27 cellular contexts compared by ENCODE assay signal in the genomic region with DNA sequence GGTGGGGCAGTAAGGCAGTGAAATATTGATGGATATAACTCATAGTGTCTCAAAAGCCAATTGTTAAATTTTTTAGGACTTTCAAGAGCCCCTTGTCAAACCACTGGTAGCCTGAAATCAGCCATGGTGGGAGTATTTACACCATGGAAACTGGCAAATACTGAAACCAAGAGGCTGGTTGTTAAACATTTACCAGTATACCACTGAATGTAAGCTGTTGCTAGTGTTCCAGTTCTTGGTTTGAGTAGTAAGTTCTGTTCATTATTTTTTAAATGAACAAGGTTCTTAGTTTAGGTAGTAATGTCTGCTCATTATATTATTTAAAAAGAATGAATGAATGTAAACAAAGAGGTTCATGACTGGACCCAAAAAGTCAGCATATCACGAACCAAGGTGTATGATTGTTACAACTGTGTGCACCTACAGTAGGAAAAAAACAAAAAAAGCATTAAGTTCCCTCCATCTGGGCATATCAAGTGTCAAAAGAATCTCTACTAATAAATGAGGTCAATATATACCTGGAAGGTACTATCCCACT. TPM values are rescaled to one million over a fixed set of nuclear protein-coding genes. Genes with fewer than 3 reads are reported as not detected.
DNase-seq lines count a peak whose midpoint lies in the region; ATAC-seq and TF ChIP-seq lines count a peak whose summit lies in the region.
"Had no signal": no experiment of that assay in that cellular context is flagged by ENCODE, and none has a peak within 500 bp of the region (broad histone marks: within the 10 kb centered on the region; RNA-seq: fewer than 3 reads in every experiment).

No MANE protein-coding gene starts in this region.

- peak; percentile 52 for ATAC-seq in GM18517 (IDR thresholded peaks at IDR 0.05; ENCODE audit: unreplicated experiment)
- peak; percentile 37 for ATAC-seq in GM19467 (IDR thresholded peaks at IDR 0.05; ENCODE audit: unreplicated experiment)
- ATAC-seq in HG02763 (IDR thresholded peaks at IDR 0.05; ENCODE audit: unreplicated experiment), result peak; percentile 40
- ATAC-seq in HG03432 (IDR thresholded peaks at IDR 0.05; ENCODE audit: unreplicated experiment), result peak; percentile 40
- ATAC-seq: A549, foreskin keratinocyte, T-helper 17 cell had no signal

- DNase-seq in transverse colon (no peak), SW 1271 (lab: John Stamatoyannopoulos, UW) (no peak), NCI-H748 (lab: John Stamatoyannopoulos, UW; ENCODE audit: unreplicated experiment) (no peak), SHP77 treated with DMSO at 0.1 percent for 48 hours (lab: John Stamatoyannopoulos, UW) (no peak)
- DNase-seq: activated CD4-positive, alpha-beta T cell treated with anti-CD3 and anti-CD28 coated beads, Interleukin-2, amount 50 U/mL, for 48 hours; activated naive CD8-positive, alpha-beta T cell treated with anti-CD3 and anti-CD28 coated beads, Interleukin-2, amount 10 ng/mL, durations not matched to agents 7 days and 5 days; activated T-cell treated with anti-CD3 and anti-CD28 coated beads, Interleukin-2, amount 50 U/mL, for 1 hour; C1 segment of cervical spinal cord; DMS 273 treated with DMSO at 0.1 percent for 48 hours; foreskin keratinocyte; HFFc6; KBM-7; NCI-H2081; NCI-H524 treated with DMSO at 0.1 percent for 48 hours; SHP77; stimulated activated naive CD4-positive, alpha-beta T cell treated with Interleukin-2 at 50 U/mL for 16 hours; T-helper 17 cell; WERI-Rb-1 had no signal

- TF ChIP-seq EP300 in transverse colon (IDR thresholded peaks at IDR 0.05; ENCODE audit: low read depth), result no peak

- no peaks in the 10 kb centered on the region for H3K27me3 ChIP-seq in transverse colon
- H3K27me3 ChIP-seq: foreskin keratinocyte had no signal

- H3K4me3 ChIP-seq in transverse colon, result no peak overlapping the region
- H3K4me3 ChIP-seq: A549, coronary artery had no signal

- H3K36me3 ChIP-seq in transverse colon, result no peaks in the 10 kb centered on the region
- H3K36me3 ChIP-seq: WERI-Rb-1 had no signal

- no peak overlapping the region for H3K27ac ChIP-seq in transverse colon
- H3K27ac ChIP-seq: A549, coronary artery, foreskin keratinocyte, WERI-Rb-1 had no signal

- WGBS in transverse colon (ENCODE audit: low coverage in 1 of 2), 2 donors, result 77% methylated on average over 1 of the region's 1 CpG

- no peak for TF ChIP-seq CTCF in transverse colon (IDR thresholded peaks at IDR 0.05)

- H3K4me1 ChIP-seq in transverse colon, result peaks cover 0 to 9% (median 3%) of the 10 kb centered on the region in 4 donors

- TF ChIP-seq POLR2A in transverse colon (IDR thresholded peaks at IDR 0.05), result no peak

- in situ Hi-C loops in transverse colon (cut with MboI; ENCODE audit: low pct_ligation_motif_present in 1 of 4, low pct_unique_long_range_greater_than_20kb in 1 of 4, low sequenced_read_pairs in 3 of 4), result loop anchor here in 1 of 4 donors (10.0 kb wide), 1 partner anchor 88 kb away; no protein-coding TSS in a partner anchor

- no peaks in the 10 kb centered on the region for H3K9me3 ChIP-seq in transverse colon
- H3K9me3 ChIP-seq: A549 had no signal

- intact Hi-C loops in transverse colon (cut with DNase I; ENCODE audit: low total_unique reads), result no loop called here

RNA-seq across cellular contexts. Expression of a gene that starts 4.5 kb away (rescaled TPM):
- total RNA-seq in transverse colon, result 100 to 1,000 TPM; 103 to 873 (median 206) TPM

RNA-seq across cellular contexts. Expression of a gene that starts 17.4 kb away (rescaled TPM):
- total RNA-seq in transverse colon, result not detected
- total RNA-seq: activated naive CD8-positive, alpha-beta T cell treated with anti-CD3 and anti-CD28 coated beads, Interleukin-2, amount 10 ng/mL, durations not matched to agents 7 days and 5 days; endothelial cell of umbilical vein; liver; mucosa of gallbladder; T-helper 17 cell had no signal

RNA-seq across cellular contexts. Expression of a gene that starts 41.1 kb away (rescaled TPM):
- not detected for total RNA-seq in transverse colon
- total RNA-seq: activated naive CD8-positive, alpha-beta T cell treated with anti-CD3 and anti-CD28 coated beads, Interleukin-2, amount 10 ng/mL, durations not matched to agents 7 days and 5 days; endothelial cell of umbilical vein; foreskin keratinocyte; liver; mucosa of gallbladder; T-helper 17 cell had no signal

RNA-seq across cellular contexts. Expression of a gene that starts 51.6 kb away (rescaled TPM):
- total RNA-seq in transverse colon, result not detected
- total RNA-seq: activated naive CD8-positive, alpha-beta T cell treated with anti-CD3 and anti-CD28 coated beads, Interleukin-2, amount 10 ng/mL, durations not matched to agents 7 days and 5 days; endothelial cell of umbilical vein; liver; mucosa of gallbladder; T-helper 17 cell had no signal
